8 cellular contexts compared by ENCODE assay signal in genomic region chr1:192810253-192810880, GRCh38. TPM values are rescaled to one million over a fixed set of nuclear protein-coding genes. Genes with fewer than 3 reads are reported as not detected.
DNase-seq lines count a peak whose midpoint lies in the region; ATAC-seq and TF ChIP-seq lines count a peak whose summit lies in the region.

No MANE protein-coding gene starts in this region.

- DNase-seq in BE2C, result no peak
- peak; percentile 17 to 44 for DNase-seq in NCI-H526 (lab: John Stamatoyannopoulos, UW)
- DNase-seq in breast epithelium (ENCODE audit: low spot score in 2 of 2), result no peak
- no peak for DNase-seq in activated gamma-delta T cell (lab: John Stamatoyannopoulos, UW)
- DNase-seq in effector CD8-positive, alpha-beta T cell (lab: John Stamatoyannopoulos, UW), result no peak

- no peaks in the 10 kb centered on the region for H3K4me1 ChIP-seq in BE2C
- H3K4me1 ChIP-seq in breast epithelium, result no peaks in the 10 kb centered on the region
- H3K4me1 ChIP-seq in mononuclear cell (ENCODE audit: insufficient read depth, low read length), result peaks cover 38% of the 10 kb centered on the region

- H3K36me3 ChIP-seq in BE2C, result peaks cover 10% of the 10 kb centered on the region
- H3K36me3 ChIP-seq in breast epithelium, result no peaks in the 10 kb centered on the region

- intact Hi-C loops in breast epithelium (cut with DNase I; ENCODE audit: low total_unique reads), result no loop called here

- H3K27me3 ChIP-seq in BE2C, result no peaks in the 10 kb centered on the region
- no peaks in the 10 kb centered on the region for H3K27me3 ChIP-seq in breast epithelium
- H3K27me3 ChIP-seq in mononuclear cell (ENCODE audit: insufficient read depth, low read length), result no peaks in the 10 kb centered on the region

- H3K9me3 ChIP-seq in BE2C (no peaks in the 10 kb centered on the region), breast epithelium (no peaks in the 10 kb centered on the region), mononuclear cell (ENCODE audit: low read depth, low read length) (no peaks in the 10 kb centered on the region)

- ATAC-seq in GM19438 (IDR thresholded peaks at IDR 0.05; ENCODE audit: low read depth, unreplicated experiment) (peak; percentile 25), HG02763 (IDR thresholded peaks at IDR 0.05; ENCODE audit: unreplicated experiment) (no peak)

- TF ChIP-seq POLR2A in breast epithelium (IDR thresholded peaks at IDR 0.05), result no peak

- no peak for TF ChIP-seq CTCF in BE2C (IDR thresholded peaks at IDR 0.05; ENCODE audit: low read depth, low read length)
- TF ChIP-seq CTCF in breast epithelium (IDR thresholded peaks at IDR 0.05), result no peak

- H3K4me3 ChIP-seq in BE2C (ENCODE audit: low read depth, low read length) (peak overlapping the region; percentile 71), breast epithelium (peak overlapping the region; percentile 65 to 75 (median 71)), mononuclear cell (ENCODE audit: low read length) (peak overlapping the region; percentile 93)

- peak overlapping the region; percentile 5 to 91 for H3K27ac ChIP-seq in breast epithelium

RNA-seq across cellular contexts. Expression of gene RGS2, which starts 1.5 kb away (rescaled TPM):
- 14.9 TPM for polyA plus RNA-seq in BE2C (2012; ENCODE audit: insufficient read depth, insufficient read length, low read depth)
- 100 to 1,000 TPM in 1 of 3 donors, 10 to 100 TPM in 2; 45.9 to 753 (median 49.0) TPM for total RNA-seq in breast epithelium
- 372 TPM for total RNA-seq in mononuclear cell

Comparison
In these comparisons a context has a peak if more than half of its experiments do, and no peak if none do; other contexts are left out.
1. DNase-seq: peak in NCI-H526 (2 of 2); none in BE2C (single experiment), breast epithelium (0 of 2), activated gamma-delta T cell (single experiment) and effector CD8-positive, alpha-beta T cell (single experiment).
2. Peak in every context shown above with its lines, with median percentiles within 50 percentile points of each other: H3K4me3 ChIP-seq.